Comparison of ENCODE assay signal across 15 cellular contexts in genomic region chr12:27343255-27344000, GRCh38. TPM values are rescaled to one million over a fixed set of nuclear protein-coding genes. Genes with fewer than 3 reads are reported as not detected.
DNase-seq lines count a peak whose midpoint lies in the region; ATAC-seq, FAIRE-seq and TF ChIP-seq lines count a peak whose summit lies in the region.
"Had no signal": no experiment of that assay in that cellular context is flagged by ENCODE, and none has a peak within 500 bp of the region (broad histone marks: within the 10 kb centered on the region; RNA-seq: fewer than 3 reads in every experiment).

No MANE protein-coding gene starts in this region.

- WGBS in GM12878 (ENCODE audit: insufficient coverage, insufficient replicate concordance, low lambda C conversion rate, missing lambda C conversion rate): 64% methylated on average over 5 of the region's 5 CpGs

- TF ChIP-seq RAD21 in Ishikawa (IDR thresholded peaks at IDR 0.05; ENCODE audit: low read depth) (no peak), GM12878 (IDR thresholded peaks at IDR 0.05; ENCODE audit: insufficient read depth, low read depth, low read length) (no peak)

- peak; percentile 49 for FAIRE-seq in GM12878 (lab: Jason Lieb, UNC)

- in situ Hi-C loops in GM12878 (cut with MboI): no loop called here

- POLR2A ChIA-PET in GM12878 (lab: Charles Lee): interaction anchor here (0.7 to 2.7 kb wide), 3 partner anchors 11 to 49 kb away, joined by 4 to 12 read pairs (median 4); partner anchors contain the start of gene BMAL2

- H3K4me3 ChIP-seq in AG10803 (ENCODE audit: low read length) (no peak overlapping the region), GM12878 (no peak overlapping the region), kidney epithelial cell (ENCODE audit: low read depth, low read length) (no peak overlapping the region)
- H3K4me3 ChIP-seq: esophagus muscularis mucosa, lung had no signal

- DNase-seq in AG10803 (ENCODE audit: low read depth) (peak; percentile 88), GM12878 (ENCODE audit: low read depth, low spot score) (no peak), kidney epithelial cell (ENCODE audit: low read depth) (peak; percentile 89)
- no peak for DNase-seq in activated CD8-positive, alpha-beta memory T cell treated with anti-CD3 and anti-CD28 coated beads, Interleukin-2, amount 10 ng/mL, durations not matched to agents 7 days and 5 days
- no peak for DNase-seq in activated naive CD8-positive, alpha-beta T cell treated with anti-CD3 and anti-CD28 coated beads for 36 hours
- DNase-seq: activated CD8-positive, alpha-beta memory T cell treated with anti-CD3 and anti-CD28 coated beads for 24 hours; amygdala; CD4-positive, CD25-positive, alpha-beta regulatory T cell; NCI-H2171; retina had no signal

- H3K4me1 ChIP-seq in GM12878 (ENCODE audit: control insufficient read depth, insufficient read depth, low read length): peaks cover 10% of the 10 kb centered on the region

- BruUV-seq in GM12878 (replicated peaks; lab: Mats Ljungman, UMichigan): no TSS peak

- 0 out of 2 replicates have a peak overlapping the region, but pooled peaks have one; percentile 13 for H3K4me2 ChIP-seq in GM12878 (ENCODE audit: control insufficient read depth, insufficient read depth)

- H3K27me3 Mint-ChIP-seq in activated CD8-positive, alpha-beta memory T cell treated with anti-CD3 and anti-CD28 coated beads, Interleukin-2, amount 10 ng/mL, durations not matched to agents 7 days and 5 days: no peaks in the 10 kb centered on the region
- H3K27me3 Mint-ChIP-seq in activated naive CD8-positive, alpha-beta T cell treated with anti-CD3 and anti-CD28 coated beads for 36 hours: peaks cover 5% of the 10 kb centered on the region

- TF ChIP-seq EP300 in Ishikawa (IDR thresholded peaks at IDR 0.05; ENCODE audit: borderline replicate concordance) (no peak), GM12878 (IDR thresholded peaks at IDR 0.05; ENCODE audit: borderline replicate concordance in 1 of 2, control insufficient read depth in 1 of 2, low read depth in 2 of 2, low read length in 2 of 2) (no peak)

- H3K27me3 ChIP-seq in GM12878 (replicated peaks in 1 of 2; ENCODE audit: control insufficient read depth in 2 of 2, insufficient read depth in 2 of 2, low read length in 1 of 2) (no peaks in the 10 kb centered on the region), kidney epithelial cell (ENCODE audit: control insufficient read depth, insufficient read depth, low read length) (no peaks in the 10 kb centered on the region)
- H3K27me3 ChIP-seq: esophagus muscularis mucosa had no signal

- TF ChIP-seq POLR2A in GM12878 (IDR thresholded peaks at IDR 0.05; ENCODE audit: low read depth, low read length): no peak

- H2AFZ ChIP-seq in GM12878 (ENCODE audit: control insufficient read depth, low read depth, low read length): no peak overlapping the region

- RAD21 ChIA-PET in GM12878 (lab: Charles Lee; ENCODE audit: unreplicated experiment): interaction anchor here (2.1 kb wide), 1 partner anchor 9 kb away, joined by 5 read pairs; no protein-coding TSS in a partner anchor

- H4K20me1 ChIP-seq in GM12878 (ENCODE audit: control insufficient read depth, insufficient read depth): no peaks in the 10 kb centered on the region

- intact Hi-C loops in GM12878 (cut with micrococcal nuclease; ENCODE audit: unreplicated experiment): no loop called here

- H3K36me3 ChIP-seq in GM12878 (ENCODE audit: control insufficient read depth in 2 of 2, insufficient read depth in 2 of 2, low read length in 1 of 2) (0 out of 4 replicates have a peak, but pooled peaks cover 0 to 2% of the 10 kb centered on the region in 2 experiments), kidney epithelial cell (ENCODE audit: control insufficient read depth, insufficient read depth, low read length) (no peaks in the 10 kb centered on the region)
- H3K36me3 ChIP-seq: esophagus muscularis mucosa had no signal

- TF ChIP-seq CTCF in AG10803 (conservative IDR thresholded peaks at IDR 0.05; ENCODE audit: low read length) (no peak), GM12878 (IDR thresholded peaks at IDR 0.05 in 2 of 3, conservative IDR thresholded peaks at IDR 0.05 in 1 of 3; ENCODE audit: control insufficient read depth in 2 of 3, extremely low read depth in 1 of 3, insufficient read depth in 1 of 3, low read depth in 3 of 3, low read length in 3 of 3) (no peak), kidney epithelial cell (IDR thresholded peaks at IDR 0.05; ENCODE audit: insufficient read depth, low read length, poor library complexity, severe bottlenecking) (no peak)

- no peak overlapping the region for H3K9ac ChIP-seq in GM12878 (ENCODE audit: control insufficient read depth, insufficient read depth, low read length)

- ATAC-seq in GM12878 (peak; percentile 29), GM21447 (IDR thresholded peaks at IDR 0.05; ENCODE audit: unreplicated experiment) (no peak), GM18502 (IDR thresholded peaks at IDR 0.05; ENCODE audit: poor library complexity, unreplicated experiment) (no peak)
- ATAC-seq in activated CD8-positive, alpha-beta memory T cell treated with anti-CD3 and anti-CD28 coated beads, Interleukin-2, amount 10 ng/mL, durations not matched to agents 7 days and 5 days: no peak

- SMC1A ChIA-PET in GM12878 (lab: Charles Lee; ENCODE audit: uncharacterized antibody, unreplicated experiment): interaction anchor here (1.0 to 2.4 kb wide), 3 partner anchors 10 to 18 kb away, joined by 3 to 10 read pairs (median 3); partner anchors contain the start of gene BMAL2

- peaks cover 95% of the 10 kb centered on the region for H3K79me2 ChIP-seq in GM12878 (ENCODE audit: control insufficient read depth, insufficient read depth, low read length)

- H3K9me3 ChIP-seq in GM12878 (replicated peaks; ENCODE audit: control insufficient read depth, insufficient read depth, low read length): no peaks in the 10 kb centered on the region
- H3K9me3 ChIP-seq: esophagus muscularis mucosa had no signal

- no peak overlapping the region for H3K27ac ChIP-seq in GM12878 (ENCODE audit: control insufficient read depth, insufficient read depth)
- H3K27ac ChIP-seq: esophagus muscularis mucosa had no signal

- H3K36me3 Mint-ChIP-seq in activated CD8-positive, alpha-beta memory T cell treated with anti-CD3 and anti-CD28 coated beads, Interleukin-2, amount 10 ng/mL, durations not matched to agents 7 days and 5 days: peaks cover 8% of the 10 kb centered on the region
- no peaks in the 10 kb centered on the region for H3K36me3 Mint-ChIP-seq in activated naive CD8-positive, alpha-beta T cell treated with anti-CD3 and anti-CD28 coated beads for 36 hours
- H3K36me3 Mint-ChIP-seq: CD4-positive, CD25-positive, alpha-beta regulatory T cell had no signal

- CTCF ChIA-PET in GM12878 (lab: Yijun Ruan, JAX): interaction anchor here (2.2 kb wide), 1 partner anchor 8 kb away, joined by 5 read pairs; no protein-coding TSS in a partner anchor
- CTCF ChIA-PET in activated CD8-positive, alpha-beta memory T cell treated with anti-CD3 and anti-CD28 coated beads, Interleukin-2, amount 10 ng/mL, durations not matched to agents 7 days and 5 days (lab: Charles Lee): interaction anchor here (1.8 kb wide), 1 partner anchor 10 kb away, joined by 6 read pairs; no protein-coding TSS in a partner anchor

- no peak overlapping the region for H3K27ac Mint-ChIP-seq in activated CD8-positive, alpha-beta memory T cell treated with anti-CD3 and anti-CD28 coated beads, Interleukin-2, amount 10 ng/mL, durations not matched to agents 7 days and 5 days
- no peak overlapping the region for H3K27ac Mint-ChIP-seq in activated naive CD8-positive, alpha-beta T cell treated with anti-CD3 and anti-CD28 coated beads for 36 hours
- H3K27ac Mint-ChIP-seq: CD4-positive, CD25-positive, alpha-beta regulatory T cell had no signal

- H3K9me3 Mint-ChIP-seq in activated CD8-positive, alpha-beta memory T cell treated with anti-CD3 and anti-CD28 coated beads, Interleukin-2, amount 10 ng/mL, durations not matched to agents 7 days and 5 days (ENCODE audit: low read depth): no peaks in the 10 kb centered on the region
- H3K9me3 Mint-ChIP-seq in activated naive CD8-positive, alpha-beta T cell treated with anti-CD3 and anti-CD28 coated beads for 36 hours: no peaks in the 10 kb centered on the region

- H3K4me1 Mint-ChIP-seq in activated CD8-positive, alpha-beta memory T cell treated with anti-CD3 and anti-CD28 coated beads, Interleukin-2, amount 10 ng/mL, durations not matched to agents 7 days and 5 days: no peaks in the 10 kb centered on the region
- peaks cover 2% of the 10 kb centered on the region for H3K4me1 Mint-ChIP-seq in activated naive CD8-positive, alpha-beta T cell treated with anti-CD3 and anti-CD28 coated beads for 36 hours
- H3K4me1 Mint-ChIP-seq: CD4-positive, CD25-positive, alpha-beta regulatory T cell had no signal

- no peak overlapping the region for H3K4me3 Mint-ChIP-seq in activated CD8-positive, alpha-beta memory T cell treated with anti-CD3 and anti-CD28 coated beads, Interleukin-2, amount 10 ng/mL, durations not matched to agents 7 days and 5 days
- H3K4me3 Mint-ChIP-seq in activated naive CD8-positive, alpha-beta T cell treated with anti-CD3 and anti-CD28 coated beads for 36 hours: no peak overlapping the region
- H3K4me3 Mint-ChIP-seq: CD4-positive, CD25-positive, alpha-beta regulatory T cell had no signal

TF ChIP-seq in Ishikawa, 13 proteins besides CTCF, POLR2A, EP300 and RAD21 (continues in another document):
- peak; percentile 58; the same call in 1 of the 2 replicates for TF ChIP-seq TEAD4 (IDR thresholded peaks at IDR 0.05)

RNA-seq across cellular contexts. Expression of gene BMAL2, which starts 10.8 kb away (rescaled TPM):
- total RNA-seq in GM12878 (2013; cell fraction: nucleolus; rRNA removed): 49.7 and 52.1 TPM in 2 replicates
- total RNA-seq in GM12878 (2014; rRNA removed) (37.2 and 40.4 TPM in 2 replicates), GM12878 (2014; rRNA removed; fragmentation: Illumina TruSeq; extraction: Trizol) (53.6 TPM in 2 replicates), GM12878 (2021) (47.2 and 51.7 TPM in 2 replicates), kidney epithelial cell (28.4 and 31.3 TPM in 2 replicates)
- 13.3 TPM for polyA plus RNA-seq in GM12878 (2011; ENCODE audit: low read depth)
- polyA plus RNA-seq in GM12878 (2011; rRNA removed) (48.0 and 80.9 TPM in 2 replicates), GM12878 (2014; fragmentation: Illumina TruSeq; extraction: Trizol) (33.9 and 41.1 TPM in 2 replicates), GM12878 (2014; fragmentation: Nextera tagmentation; extraction: Ambion mirVana) (10 to 100 TPM in 1 of 2 experiments, 1 to 10 TPM in 1; 7.9 to 13.1 TPM), GM12878 (2014; rRNA removed) (19.2 and 25.2 TPM in 2 replicates), GM12878 (2016; fragmentation: Nextera tagmentation; extraction: Ambion mirVana) (10 to 100 TPM; 17.6 to 38.1 TPM)
- 14.4 and 15.3 TPM in 2 replicates for polyA plus RNA-seq in GM12878 (2011; cell fraction: cytosol; rRNA removed)
- 14.0 and 16.0 TPM in 2 replicates for polyA plus RNA-seq in GM12878 (2011; cell fraction: nucleus; rRNA removed)
- polyA plus RNA-seq in GM12878 (2012): 17.7 and 25.6 TPM in 2 replicates
- 32.5 and 45.8 TPM in 2 replicates for polyA minus RNA-seq in GM12878 (2011; rRNA and poly(A)+ RNA removed)
- 22.6 and 33.0 TPM in 2 replicates for polyA minus RNA-seq in GM12878 (2011; cell fraction: cytosol; rRNA and poly(A)+ RNA removed)
- polyA minus RNA-seq in GM12878 (2011; cell fraction: nucleus; rRNA and poly(A)+ RNA removed): 14.7 and 16.2 TPM in 2 replicates
- 10 to 100 TPM; 23.1 to 38.4 TPM for total RNA-seq in activated CD8-positive, alpha-beta memory T cell treated with anti-CD3 and anti-CD28 coated beads, Interleukin-2, amount 10 ng/mL, durations not matched to agents 7 days and 5 days
- total RNA-seq in activated naive CD8-positive, alpha-beta T cell treated with anti-CD3 and anti-CD28 coated beads for 36 hours: 10 to 100 TPM; 10.8 to 13.3 TPM

Comparison
In these comparisons a context has a peak if more than half of its experiments do, and no peak if none do; other contexts are left out.
1. DNase-seq: peak in AG10803 (single experiment) and kidney epithelial cell (single experiment); none in GM12878 (single experiment), activated CD8-positive, alpha-beta memory T cell treated with anti-CD3 and anti-CD28 coated beads, Interleukin-2, amount 10 ng/mL, durations not matched to agents 7 days and 5 days (single experiment) and activated naive CD8-positive, alpha-beta T cell treated with anti-CD3 and anti-CD28 coated beads for 36 hours (single experiment).